Comparison of ENCODE assay signal across 18 cellular contexts in genomic region chr1:184629261-184629660, GRCh38.
DNase-seq lines count a peak whose midpoint lies in the region; ATAC-seq and TF ChIP-seq lines count a peak whose summit lies in the region.
"Had no signal": no experiment of that assay in that cellular context is flagged by ENCODE, and none has a peak within 500 bp of the region (broad histone marks: within the 10 kb centered on the region; RNA-seq: fewer than 3 reads in every experiment).

No MANE protein-coding gene starts in this region.

- H3K36me3 ChIP-seq in muscle layer of duodenum (ENCODE audit: control insufficient read depth in 1 of 2, insufficient read depth in 2 of 2, low read length in 2 of 2) (no peaks in the 10 kb centered on the region), suprapubic skin (no peaks in the 10 kb centered on the region), MG63 (no peaks in the 10 kb centered on the region)

- no peaks in the 10 kb centered on the region for H3K4me1 ChIP-seq in muscle layer of duodenum (ENCODE audit: control insufficient read depth in 1 of 2, insufficient read depth in 2 of 2, low read length in 2 of 2)
- H3K4me1 ChIP-seq in suprapubic skin: peaks cover 56% of the 10 kb centered on the region

- DNase-seq in RPMI7951 (ENCODE audit: low read depth) (peak; percentile 17), foreskin melanocyte (peak; percentile 78), suprapubic skin (ENCODE audit: low spot score in 2 of 2) (no peak), nucleus accumbens (lab: John Stamatoyannopoulos, UW) (no peak), MG63 (no peak)
- DNase-seq: activated CD4-positive, alpha-beta memory T cell treated with anti-CD3 and anti-CD28 coated beads for 36 hours; activated naive CD4-positive, alpha-beta T cell treated with Interleukin-2 at 50 U/mL for 16 hours; Calu3; foreskin keratinocyte; NCI-H1930; NCI-H345; SHP77; stimulated activated naive CD8-positive, alpha-beta T cell treated with anti-CD3 and anti-CD28 coated beads, Interleukin-15, Interleukin-2, amounts not matched to agents 100 U/mL and 50 U/mL, for 24 hours; T-helper 17 cell had no signal

- H3K4me3 ChIP-seq in muscle layer of duodenum (ENCODE audit: low read depth in 1 of 2, low read length in 2 of 2) (no peak overlapping the region), suprapubic skin (no peak overlapping the region), MG63 (no peak overlapping the region)

- ATAC-seq in HG02970 (IDR thresholded peaks at IDR 0.05; ENCODE audit: low FRiP score, unreplicated experiment) (no peak), HG03159 (IDR thresholded peaks at IDR 0.05; ENCODE audit: unreplicated experiment) (no peak)
- ATAC-seq: foreskin keratinocyte; stimulated activated naive CD8-positive, alpha-beta T cell treated with anti-CD3 and anti-CD28 coated beads, Interleukin-15, Interleukin-2, amounts not matched to agents 100 U/mL and 50 U/mL, for 24 hours; T-helper 17 cell had no signal

- 90% methylated on average over 4 of the region's 4 CpGs for WGBS in suprapubic skin

- H3K27me3 ChIP-seq in muscle layer of duodenum (ENCODE audit: low read depth, low read length) (no peaks in the 10 kb centered on the region), suprapubic skin (no peaks in the 10 kb centered on the region), MG63 (0 out of 2 replicates have a peak, but pooled peaks cover 2% of the 10 kb centered on the region)
- H3K27me3 ChIP-seq: foreskin keratinocyte had no signal

- no peak for TF ChIP-seq EP300 in suprapubic skin (IDR thresholded peaks at IDR 0.05)

- no peak for TF ChIP-seq POLR2A in suprapubic skin (IDR thresholded peaks at IDR 0.05)

- H3K27ac ChIP-seq in muscle layer of duodenum (ENCODE audit: low read length): peak overlapping the region; percentile 50
- peak overlapping the region; percentile 82 for H3K27ac ChIP-seq in suprapubic skin
- H3K27ac ChIP-seq: foreskin keratinocyte, VCaP had no signal

- TF ChIP-seq CTCF in suprapubic skin (IDR thresholded peaks at IDR 0.05): no peak

- H3K9me3 ChIP-seq in muscle layer of duodenum (ENCODE audit: control insufficient read depth in 1 of 2, low read length in 2 of 2) (no peaks in the 10 kb centered on the region), suprapubic skin (no peaks in the 10 kb centered on the region), MG63 (no peaks in the 10 kb centered on the region)

Comparison
In these comparisons a context has a peak if more than half of its experiments do, and no peak if none do; other contexts are left out.
1. DNase-seq: peak in RPMI7951 (single experiment) and foreskin melanocyte (single experiment); none in suprapubic skin (0 of 2), nucleus accumbens (0 of 56) and MG63 (single experiment).